1 cellular context compared by ENCODE assay signal in the genomic region with DNA sequence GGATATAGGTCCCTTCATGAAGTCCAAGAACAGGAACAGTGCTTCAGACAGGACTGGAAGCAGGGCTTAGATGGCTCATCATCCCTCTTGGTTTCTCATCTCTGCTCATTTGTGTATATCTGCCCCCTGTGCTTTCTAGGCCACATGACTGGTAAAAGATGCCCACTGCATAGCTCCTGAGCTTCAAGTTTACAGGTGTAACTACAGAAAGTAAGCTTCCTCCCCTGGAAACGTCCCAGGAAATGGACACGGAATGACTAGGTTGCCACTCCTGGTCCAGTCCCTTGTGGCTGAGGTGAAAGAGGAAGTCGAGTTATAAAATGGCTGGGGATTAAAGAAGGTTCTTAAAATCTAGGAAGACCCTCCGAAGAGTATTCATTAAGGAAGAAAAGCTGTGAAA.
TF ChIP-seq lines count a peak whose summit lies in the region.

No MANE protein-coding gene starts in this region.

TF ChIP-seq in WTC11, 78 proteins besides CTCF, POLR2A, EP300 and RAD21 (continued from another document):
- TF ChIP-seq, protein P1, sequence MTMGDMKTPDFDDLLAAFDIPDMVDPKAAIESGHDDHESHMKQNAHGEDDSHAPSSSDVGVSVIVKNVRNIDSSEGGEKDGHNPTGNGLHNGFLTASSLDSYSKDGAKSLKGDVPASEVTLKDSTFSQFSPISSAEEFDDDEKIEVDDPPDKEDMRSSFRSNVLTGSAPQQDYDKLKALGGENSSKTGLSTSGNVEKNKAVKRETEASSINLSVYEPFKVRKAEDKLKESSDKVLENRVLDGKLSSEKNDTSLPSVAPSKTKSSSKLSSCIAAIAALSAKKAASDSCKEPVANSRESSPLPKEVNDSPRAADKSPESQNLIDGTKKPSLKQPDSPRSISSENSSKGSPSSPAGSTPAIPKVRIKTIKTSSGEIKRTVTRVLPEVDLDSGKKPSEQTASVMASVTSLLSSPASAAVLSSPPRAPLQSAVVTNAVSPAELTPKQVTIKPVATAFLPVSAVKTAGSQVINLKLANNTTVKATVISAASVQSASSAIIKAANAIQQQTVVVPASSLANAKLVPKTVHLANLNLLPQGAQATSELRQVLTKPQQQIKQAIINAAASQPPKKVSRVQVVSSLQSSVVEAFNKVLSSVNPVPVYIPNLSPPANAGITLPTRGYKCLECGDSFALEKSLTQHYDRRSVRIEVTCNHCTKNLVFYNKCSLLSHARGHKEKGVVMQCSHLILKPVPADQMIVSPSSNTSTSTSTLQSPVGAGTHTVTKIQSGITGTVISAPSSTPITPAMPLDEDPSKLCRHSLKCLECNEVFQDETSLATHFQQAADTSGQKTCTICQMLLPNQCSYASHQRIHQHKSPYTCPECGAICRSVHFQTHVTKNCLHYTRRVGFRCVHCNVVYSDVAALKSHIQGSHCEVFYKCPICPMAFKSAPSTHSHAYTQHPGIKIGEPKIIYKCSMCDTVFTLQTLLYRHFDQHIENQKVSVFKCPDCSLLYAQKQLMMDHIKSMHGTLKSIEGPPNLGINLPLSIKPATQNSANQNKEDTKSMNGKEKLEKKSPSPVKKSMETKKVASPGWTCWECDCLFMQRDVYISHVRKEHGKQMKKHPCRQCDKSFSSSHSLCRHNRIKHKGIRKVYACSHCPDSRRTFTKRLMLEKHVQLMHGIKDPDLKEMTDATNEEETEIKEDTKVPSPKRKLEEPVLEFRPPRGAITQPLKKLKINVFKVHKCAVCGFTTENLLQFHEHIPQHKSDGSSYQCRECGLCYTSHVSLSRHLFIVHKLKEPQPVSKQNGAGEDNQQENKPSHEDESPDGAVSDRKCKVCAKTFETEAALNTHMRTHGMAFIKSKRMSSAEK (CRISPR knock-in tag; IDR thresholded peaks at IDR 0.05; ENCODE audit: borderline replicate concordance), result no peak
- TF ChIP-seq, protein P2, sequence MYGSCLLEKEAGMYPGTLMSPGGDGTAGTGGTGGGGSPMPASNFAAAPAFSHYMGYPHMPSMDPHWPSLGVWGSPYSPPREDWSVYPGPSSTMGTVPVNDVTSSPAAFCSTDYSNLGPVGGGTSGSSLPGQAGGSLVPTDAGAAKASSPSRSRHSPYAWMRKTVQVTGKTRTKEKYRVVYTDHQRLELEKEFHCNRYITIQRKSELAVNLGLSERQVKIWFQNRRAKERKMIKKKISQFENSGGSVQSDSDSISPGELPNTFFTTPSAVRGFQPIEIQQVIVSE (CRISPR knock-in tag; IDR thresholded peaks at IDR 0.05; ENCODE audit: borderline replicate concordance), result no peak
- TF ChIP-seq, protein P3, sequence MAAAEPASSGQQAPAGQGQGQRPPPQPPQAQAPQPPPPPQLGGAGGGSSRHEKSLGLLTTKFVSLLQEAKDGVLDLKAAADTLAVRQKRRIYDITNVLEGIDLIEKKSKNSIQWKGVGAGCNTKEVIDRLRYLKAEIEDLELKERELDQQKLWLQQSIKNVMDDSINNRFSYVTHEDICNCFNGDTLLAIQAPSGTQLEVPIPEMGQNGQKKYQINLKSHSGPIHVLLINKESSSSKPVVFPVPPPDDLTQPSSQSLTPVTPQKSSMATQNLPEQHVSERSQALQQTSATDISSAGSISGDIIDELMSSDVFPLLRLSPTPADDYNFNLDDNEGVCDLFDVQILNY (CRISPR knock-in tag; IDR thresholded peaks at IDR 0.05), result no peak
- TF ChIP-seq ZNF423 (CRISPR knock-in tag; IDR thresholded peaks at IDR 0.05) (no peak), NFATC4 (CRISPR knock-in tag; IDR thresholded peaks at IDR 0.05) (no peak), SOX15 (CRISPR knock-in tag; IDR thresholded peaks at IDR 0.05) (no peak), JUN (CRISPR knock-in tag; IDR thresholded peaks at IDR 0.05) (no peak), ZNF138 (CRISPR knock-in tag; conservative IDR thresholded peaks at IDR 0.05) (no peak), EMX1 (CRISPR knock-in tag; IDR thresholded peaks at IDR 0.05) (no peak)
- TF ChIP-seq, protein P4, sequence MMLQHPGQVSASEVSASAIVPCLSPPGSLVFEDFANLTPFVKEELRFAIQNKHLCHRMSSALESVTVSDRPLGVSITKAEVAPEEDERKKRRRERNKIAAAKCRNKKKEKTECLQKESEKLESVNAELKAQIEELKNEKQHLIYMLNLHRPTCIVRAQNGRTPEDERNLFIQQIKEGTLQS (CRISPR knock-in tag; conservative IDR thresholded peaks at IDR 0.05), result no peak
- TF ChIP-seq, protein P5, sequence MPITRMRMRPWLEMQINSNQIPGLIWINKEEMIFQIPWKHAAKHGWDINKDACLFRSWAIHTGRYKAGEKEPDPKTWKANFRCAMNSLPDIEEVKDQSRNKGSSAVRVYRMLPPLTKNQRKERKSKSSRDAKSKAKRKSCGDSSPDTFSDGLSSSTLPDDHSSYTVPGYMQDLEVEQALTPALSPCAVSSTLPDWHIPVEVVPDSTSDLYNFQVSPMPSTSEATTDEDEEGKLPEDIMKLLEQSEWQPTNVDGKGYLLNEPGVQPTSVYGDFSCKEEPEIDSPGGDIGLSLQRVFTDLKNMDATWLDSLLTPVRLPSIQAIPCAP (CRISPR knock-in tag; IDR thresholded peaks at IDR 0.05), result no peak
- TF ChIP-seq, protein P6, sequence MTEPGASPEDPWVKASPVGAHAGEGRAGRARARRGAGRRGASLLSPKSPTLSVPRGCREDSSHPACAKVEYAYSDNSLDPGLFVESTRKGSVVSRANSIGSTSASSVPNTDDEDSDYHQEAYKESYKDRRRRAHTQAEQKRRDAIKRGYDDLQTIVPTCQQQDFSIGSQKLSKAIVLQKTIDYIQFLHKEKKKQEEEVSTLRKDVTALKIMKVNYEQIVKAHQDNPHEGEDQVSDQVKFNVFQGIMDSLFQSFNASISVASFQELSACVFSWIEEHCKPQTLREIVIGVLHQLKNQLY (CRISPR knock-in tag; IDR thresholded peaks at IDR 0.05), result no peak
- TF ChIP-seq, protein P7, sequence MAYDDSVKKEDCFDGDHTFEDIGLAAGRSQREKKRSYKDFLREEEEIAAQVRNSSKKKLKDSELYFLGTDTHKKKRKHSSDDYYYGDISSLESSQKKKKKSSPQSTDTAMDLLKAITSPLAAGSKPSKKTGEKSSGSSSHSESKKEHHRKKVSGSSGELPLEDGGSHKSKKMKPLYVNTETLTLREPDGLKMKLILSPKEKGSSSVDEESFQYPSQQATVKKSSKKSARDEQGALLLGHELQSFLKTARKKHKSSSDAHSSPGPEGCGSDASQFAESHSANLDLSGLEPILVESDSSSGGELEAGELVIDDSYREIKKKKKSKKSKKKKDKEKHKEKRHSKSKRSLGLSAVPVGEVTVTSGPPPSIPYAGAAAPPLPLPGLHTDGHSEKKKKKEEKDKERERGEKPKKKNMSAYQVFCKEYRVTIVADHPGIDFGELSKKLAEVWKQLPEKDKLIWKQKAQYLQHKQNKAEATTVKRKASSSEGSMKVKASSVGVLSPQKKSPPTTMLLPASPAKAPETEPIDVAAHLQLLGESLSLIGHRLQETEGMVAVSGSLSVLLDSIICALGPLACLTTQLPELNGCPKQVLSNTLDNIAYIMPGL (CRISPR knock-in tag; IDR thresholded peaks at IDR 0.05), result no peak
- TF ChIP-seq, protein P8, sequence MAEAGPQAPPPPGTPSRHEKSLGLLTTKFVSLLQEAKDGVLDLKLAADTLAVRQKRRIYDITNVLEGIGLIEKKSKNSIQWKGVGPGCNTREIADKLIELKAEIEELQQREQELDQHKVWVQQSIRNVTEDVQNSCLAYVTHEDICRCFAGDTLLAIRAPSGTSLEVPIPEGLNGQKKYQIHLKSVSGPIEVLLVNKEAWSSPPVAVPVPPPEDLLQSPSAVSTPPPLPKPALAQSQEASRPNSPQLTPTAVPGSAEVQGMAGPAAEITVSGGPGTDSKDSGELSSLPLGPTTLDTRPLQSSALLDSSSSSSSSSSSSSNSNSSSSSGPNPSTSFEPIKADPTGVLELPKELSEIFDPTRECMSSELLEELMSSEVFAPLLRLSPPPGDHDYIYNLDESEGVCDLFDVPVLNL (CRISPR knock-in tag; IDR thresholded peaks at IDR 0.05; ENCODE audit: borderline replicate concordance, low read depth), result no peak
